ENCODE assay signal across 3 cellular contexts in genomic region chr15:35081626-35082365, GRCh38. TPM values are rescaled to one million over a fixed set of nuclear protein-coding genes. Genes with fewer than 3 reads are reported as not detected.
"Had no signal": no experiment of that assay in that cellular context is flagged by ENCODE, and none has a peak within 500 bp of the region (broad histone marks: within the 10 kb centered on the region; RNA-seq: fewer than 3 reads in every experiment).

No MANE protein-coding gene starts in this region.

RNA-seq across cellular contexts. Expression of gene NANOGP8, which starts 3.3 kb away (rescaled TPM):
- total RNA-seq: GM23248, H4, HFFc6 had no signal
- polyA plus RNA-seq: GM23248 had no signal
